Comparison of ENCODE assay signal across 29 cellular contexts in genomic region chr14:99633141-99633540, GRCh38. TPM values are rescaled to one million over a fixed set of nuclear protein-coding genes. Genes with fewer than 3 reads are reported as not detected.
"Had no signal": no experiment of that assay in that cellular context is flagged by ENCODE, and none has a peak within 500 bp of the region (broad histone marks: within the 10 kb centered on the region; RNA-seq: fewer than 3 reads in every experiment).

No MANE protein-coding gene starts in this region.

- DNase-seq: activated CD4-positive, alpha-beta memory T cell treated with anti-CD3 and anti-CD28 coated beads, Interleukin-2, amount 10 ng/mL, durations not matched to agents 7 days and 5 days; activated CD4-positive, alpha-beta T cell treated with anti-CD3 and anti-CD28 coated beads for 1 hour; activated CD4-positive, alpha-beta T cell treated with anti-CD3 and anti-CD28 coated beads, Interleukin-2, amount 50 U/mL, for 1 hour; activated gamma-delta T cell treated with Interleukin-2 at 50 U/mL for 16 hours; activated naive CD4-positive, alpha-beta T cell treated with anti-CD3 and anti-CD28 coated beads, Interleukin-2, amount 10 ng/mL, durations not matched to agents 7 days and 5 days; activated naive CD8-positive, alpha-beta T cell treated with anti-CD3 and anti-CD28 coated beads, Interleukin-2, amount 10 ng/mL, durations not matched to agents 7 days and 5 days; activated T-cell treated with anti-CD3 and anti-CD28 coated beads, Interleukin-2, amount 50 U/mL, for 72 hours; adrenal gland; central memory CD4-positive, alpha-beta T cell; MG63; NCI-H1105; NCI-H1436; NCI-H1694 treated with DMSO at 0.1 percent for 48 hours; NCI-H2029 treated with DMSO at 0.1 percent for 48 hours; NCI-H345; NCI-H510A treated with DMSO at 0.1 percent for 48 hours; NK-92 treated with Interleukin-12 subunit alpha and Interleukin-12 subunit beta, amount 100 ng/mL, for 24 hours; PC-3; SHP77; SW 1271 had no signal

- FAIRE-seq: RCC 7860 had no signal

- H3K27me3 ChIP-seq: adrenal gland, breast epithelium, MG63, SJSA1 had no signal

- H3K27ac Mint-ChIP-seq: activated CD4-positive, alpha-beta memory T cell treated with anti-CD3 and anti-CD28 coated beads, Interleukin-2, amount 10 ng/mL, durations not matched to agents 7 days and 5 days; activated naive CD4-positive, alpha-beta T cell treated with anti-CD3 and anti-CD28 coated beads, Interleukin-2, amount 10 ng/mL, durations not matched to agents 7 days and 5 days; activated naive CD8-positive, alpha-beta T cell treated with anti-CD3 and anti-CD28 coated beads, Interleukin-2, amount 10 ng/mL, durations not matched to agents 7 days and 5 days; activated T-cell treated with anti-CD3 and anti-CD28 coated beads, Interleukin-2, amount 50 U/mL, for 72 hours; activated T-helper 2 cell treated with anti-CD3 and anti-CD28 coated beads, Interferon-gamma antibody, Interleukin-2, Interleukin-4, amounts not matched to agents 10 μg/mL and 5 μg/mL and 100 μg/mL, durations not matched to agents 14 hours and 24 hours and 36 hours; WTC11 had no signal

- H3K4me3 ChIP-seq: adrenal gland, breast epithelium, MG63, SJSA1 had no signal

- H3K4me1 Mint-ChIP-seq: WTC11 had no signal

- H3K9ac ChIP-seq: KMS-11 had no signal

- H3K9me3 ChIP-seq: adrenal gland, breast epithelium, MG63, SJSA1 had no signal

- H3K27ac ChIP-seq: adrenal gland, breast epithelium, KMS-11, SJSA1 had no signal

- H3K9me3 Mint-ChIP-seq: activated CD4-positive, alpha-beta memory T cell treated with anti-CD3 and anti-CD28 coated beads, Interleukin-2, amount 10 ng/mL, durations not matched to agents 7 days and 5 days; activated naive CD4-positive, alpha-beta T cell treated with anti-CD3 and anti-CD28 coated beads, Interleukin-2, amount 10 ng/mL, durations not matched to agents 7 days and 5 days; activated naive CD8-positive, alpha-beta T cell treated with anti-CD3 and anti-CD28 coated beads, Interleukin-2, amount 10 ng/mL, durations not matched to agents 7 days and 5 days; activated T-cell treated with anti-CD3 and anti-CD28 coated beads, Interleukin-2, amount 50 U/mL, for 72 hours; activated T-helper 2 cell treated with anti-CD3 and anti-CD28 coated beads, Interferon-gamma antibody, Interleukin-2, Interleukin-4, amounts not matched to agents 10 μg/mL and 5 μg/mL and 100 μg/mL, durations not matched to agents 14 hours and 24 hours and 36 hours; WTC11 had no signal

- H3K4me3 Mint-ChIP-seq: activated CD4-positive, alpha-beta memory T cell treated with anti-CD3 and anti-CD28 coated beads, Interleukin-2, amount 10 ng/mL, durations not matched to agents 7 days and 5 days; activated naive CD4-positive, alpha-beta T cell treated with anti-CD3 and anti-CD28 coated beads, Interleukin-2, amount 10 ng/mL, durations not matched to agents 7 days and 5 days; activated naive CD8-positive, alpha-beta T cell treated with anti-CD3 and anti-CD28 coated beads, Interleukin-2, amount 10 ng/mL, durations not matched to agents 7 days and 5 days; activated T-cell treated with anti-CD3 and anti-CD28 coated beads, Interleukin-2, amount 50 U/mL, for 72 hours; WTC11 had no signal

- ATAC-seq: activated T-cell treated with anti-CD3 and anti-CD28 coated beads, Interleukin-2, amount 50 U/mL, for 72 hours; PC-3; SK-N-SH treated with all-trans-retinoic acid at 6 μM for 48 hours; WTC11 had no signal

- H3K27me3 Mint-ChIP-seq: activated naive CD8-positive, alpha-beta T cell treated with anti-CD3 and anti-CD28 coated beads, Interleukin-2, amount 10 ng/mL, durations not matched to agents 7 days and 5 days had no signal

- H3K4me2 ChIP-seq: KMS-11 had no signal

- H3K36me3 Mint-ChIP-seq: activated naive CD4-positive, alpha-beta T cell treated with anti-CD3 and anti-CD28 coated beads, Interleukin-2, amount 10 ng/mL, durations not matched to agents 7 days and 5 days; activated naive CD8-positive, alpha-beta T cell treated with anti-CD3 and anti-CD28 coated beads, Interleukin-2, amount 10 ng/mL, durations not matched to agents 7 days and 5 days; WTC11 had no signal

- H3K4me1 ChIP-seq: adrenal gland, breast epithelium had no signal

- H3K36me3 ChIP-seq: adrenal gland, breast epithelium, MG63, SJSA1 had no signal

RNA-seq across cellular contexts. Expression of gene HHIPL1, which starts 11.8 kb away (rescaled TPM):
- total RNA-seq: activated CD8-positive, alpha-beta memory T cell treated with anti-CD3 and anti-CD28 coated beads for 36 hours; activated T-helper 2 cell treated with anti-CD3 and anti-CD28 coated beads, Interferon-gamma antibody, Interleukin-2, Interleukin-4, amounts not matched to agents 10 μg/mL and 5 μg/mL and 100 μg/mL, durations not matched to agents 14 hours and 24 hours and 36 hours had no signal

RNA-seq across cellular contexts. Expression of gene CYP46A1, which starts 51.0 kb away (rescaled TPM):
- total RNA-seq: activated T-helper 2 cell treated with anti-CD3 and anti-CD28 coated beads, Interferon-gamma antibody, Interleukin-2, Interleukin-4, amounts not matched to agents 10 μg/mL and 5 μg/mL and 100 μg/mL, durations not matched to agents 14 hours and 24 hours and 36 hours; T-helper 1 cell treated with Interleukin-12 subunit alpha and Interleukin-12 subunit beta and Interleukin-4 antibody, amounts not matched to agents 30 ng/mL and 1 ng/mL, for 36 hours had no signal
